8 cellular contexts compared by ENCODE assay signal in genomic region chr15:74615313-74616019, GRCh38. TPM values are rescaled to one million over a fixed set of nuclear protein-coding genes. Genes with fewer than 3 reads are reported as not detected.
DNase-seq lines count a peak whose midpoint lies in the region; ATAC-seq and TF ChIP-seq lines count a peak whose summit lies in the region.

TSS of gene CLK3 (plus strand) at chr15:74615836. CDS start at chr15:74619197, 3,361 bp downstream.

- DNase-seq in DND-41, result peak; percentile 94
- peak; percentile 95 for DNase-seq in GM23248
- peak; percentile 89 for DNase-seq in LHCN-M2 (ENCODE audit: low read depth)
- peak; percentile 93 for DNase-seq in RPMI7951 (ENCODE audit: low read depth)
- peak; percentile 94 for DNase-seq in activated T-helper 1 cell treated with anti-CD3 and anti-CD28 coated beads, Interleukin-12 subunit alpha, Interleukin-12 subunit beta, Interleukin-2, Interleukin-4 antibody, amounts not matched to agents 30 ng/mL and 10 ng/mL and 1 ng/mL, durations not matched to agents 14 hours and 24 hours and 36 hours (ENCODE audit: low spot score)
- peak; percentile 95 for DNase-seq in fibroblast of gingiva (ENCODE audit: low read depth)
- peak; percentile 92 to 98 (median 96) for DNase-seq in naive thymus-derived CD4-positive, alpha-beta T cell
- DNase-seq in stimulated activated naive B cell treated with anti-CD40 and anti-IgM and Interleukin-4, amounts not matched to agents 10 μg/mL and 1 μg/mL and 100 μg/mL, for 72 hours, result peak; percentile 97

- H3K79me2 ChIP-seq in DND-41 (ENCODE audit: insufficient read depth, low read length) (peaks cover 48% of the 10 kb centered on the region), GM23248 (ENCODE audit: insufficient read depth) (peaks cover 48% of the 10 kb centered on the region)

- peaks cover 5% of the 10 kb centered on the region for H3K27me3 Mint-ChIP-seq in activated T-helper 1 cell treated with anti-CD3 and anti-CD28 coated beads, Interleukin-12 subunit alpha, Interleukin-12 subunit beta, Interleukin-2, Interleukin-4 antibody, amounts not matched to agents 30 ng/mL and 10 ng/mL and 1 ng/mL, durations not matched to agents 14 hours and 24 hours and 36 hours (ENCODE audit: insufficient read depth)
- H3K27me3 Mint-ChIP-seq in naive thymus-derived CD4-positive, alpha-beta T cell, result no peaks in the 10 kb centered on the region
- no peaks in the 10 kb centered on the region for H3K27me3 Mint-ChIP-seq in stimulated activated naive B cell treated with anti-CD40 and anti-IgM and Interleukin-4, amounts not matched to agents 10 μg/mL and 1 μg/mL and 100 μg/mL, for 72 hours

- H3K4me3 ChIP-seq in DND-41 (ENCODE audit: low read depth in 1 of 2, low read length in 2 of 2), result peak within 1 kb of the TSS; percentile 92 to 96
- peak within 1 kb of the TSS; percentile 80 for H3K4me3 ChIP-seq in GM23248
- H3K4me3 ChIP-seq in naive thymus-derived CD4-positive, alpha-beta T cell (ENCODE audit: low read length), result peak within 1 kb of the TSS; percentile 79

- peaks cover 14% of the 10 kb centered on the region for H3K36me3 Mint-ChIP-seq in activated T-helper 1 cell treated with anti-CD3 and anti-CD28 coated beads, Interleukin-12 subunit alpha, Interleukin-12 subunit beta, Interleukin-2, Interleukin-4 antibody, amounts not matched to agents 30 ng/mL and 10 ng/mL and 1 ng/mL, durations not matched to agents 14 hours and 24 hours and 36 hours (ENCODE audit: low read depth)
- peaks cover 0 to 13% (median 0%) of the 10 kb centered on the region in 5 donors for H3K36me3 Mint-ChIP-seq in naive thymus-derived CD4-positive, alpha-beta T cell
- peaks cover 7 to 21% of the 10 kb centered on the region in 2 donors for H3K36me3 Mint-ChIP-seq in stimulated activated naive B cell treated with anti-CD40 and anti-IgM and Interleukin-4, amounts not matched to agents 10 μg/mL and 1 μg/mL and 100 μg/mL, for 72 hours

- H3K36me3 ChIP-seq in DND-41 (ENCODE audit: insufficient read depth, low read length) (peaks cover 39% of the 10 kb centered on the region), GM23248 (ENCODE audit: low read depth) (no peaks in the 10 kb centered on the region)
- peaks cover 0 to 29% (median 7%) of the 10 kb centered on the region in 3 experiments for H3K36me3 ChIP-seq in naive thymus-derived CD4-positive, alpha-beta T cell (ENCODE audit: control insufficient read depth in 2 of 3, insufficient read depth in 3 of 3, low read length in 3 of 3)

- H3K9ac ChIP-seq in DND-41 (ENCODE audit: low read depth, low read length) (peak within 1 kb of the TSS; percentile 98), GM23248 (peak within 1 kb of the TSS; percentile 98)

- peaks cover 37% of the 10 kb centered on the region for H3K4me1 ChIP-seq in DND-41 (ENCODE audit: insufficient read depth, low read length)
- H3K4me1 ChIP-seq in GM23248 (ENCODE audit: insufficient read depth), result peaks cover 16% of the 10 kb centered on the region
- H3K4me1 ChIP-seq in naive thymus-derived CD4-positive, alpha-beta T cell (ENCODE audit: control insufficient read depth in 2 of 2, insufficient read depth in 2 of 2, low read length in 2 of 2), result peaks cover 21 to 27% of the 10 kb centered on the region in 2 donors

- H3K9me3 Mint-ChIP-seq in activated T-helper 1 cell treated with anti-CD3 and anti-CD28 coated beads, Interleukin-12 subunit alpha, Interleukin-12 subunit beta, Interleukin-2, Interleukin-4 antibody, amounts not matched to agents 30 ng/mL and 10 ng/mL and 1 ng/mL, durations not matched to agents 14 hours and 24 hours and 36 hours, result no peaks in the 10 kb centered on the region
- H3K9me3 Mint-ChIP-seq in naive thymus-derived CD4-positive, alpha-beta T cell, result no peaks in the 10 kb centered on the region
- no peaks in the 10 kb centered on the region for H3K9me3 Mint-ChIP-seq in stimulated activated naive B cell treated with anti-CD40 and anti-IgM and Interleukin-4, amounts not matched to agents 10 μg/mL and 1 μg/mL and 100 μg/mL, for 72 hours

- H3K4me3 Mint-ChIP-seq in activated T-helper 1 cell treated with anti-CD3 and anti-CD28 coated beads, Interleukin-12 subunit alpha, Interleukin-12 subunit beta, Interleukin-2, Interleukin-4 antibody, amounts not matched to agents 30 ng/mL and 10 ng/mL and 1 ng/mL, durations not matched to agents 14 hours and 24 hours and 36 hours, result peak within 1 kb of the TSS; percentile 93
- peak within 1 kb of the TSS; percentile 91 to 96 (median 93) for H3K4me3 Mint-ChIP-seq in naive thymus-derived CD4-positive, alpha-beta T cell
- peak within 1 kb of the TSS; percentile 93 to 97 for H3K4me3 Mint-ChIP-seq in stimulated activated naive B cell treated with anti-CD40 and anti-IgM and Interleukin-4, amounts not matched to agents 10 μg/mL and 1 μg/mL and 100 μg/mL, for 72 hours

- H3K27ac Mint-ChIP-seq in activated T-helper 1 cell treated with anti-CD3 and anti-CD28 coated beads, Interleukin-12 subunit alpha, Interleukin-12 subunit beta, Interleukin-2, Interleukin-4 antibody, amounts not matched to agents 30 ng/mL and 10 ng/mL and 1 ng/mL, durations not matched to agents 14 hours and 24 hours and 36 hours, result peak within 1 kb of the TSS; percentile 95
- H3K27ac Mint-ChIP-seq in naive thymus-derived CD4-positive, alpha-beta T cell, result peak within 1 kb of the TSS; percentile 92 to 98 (median 95)
- peak within 1 kb of the TSS; percentile 98 for H3K27ac Mint-ChIP-seq in stimulated activated naive B cell treated with anti-CD40 and anti-IgM and Interleukin-4, amounts not matched to agents 10 μg/mL and 1 μg/mL and 100 μg/mL, for 72 hours

- peaks cover 24% of the 10 kb centered on the region for H3F3A ChIP-seq in GM23248 (ENCODE audit: insufficient read depth)

- H3K4me2 ChIP-seq in DND-41 (ENCODE audit: insufficient read depth, low read length) (peak within 1 kb of the TSS; percentile 83), GM23248 (ENCODE audit: unreplicated experiment) (peak within 1 kb of the TSS; percentile 82)

- H3K27me3 ChIP-seq in DND-41 (ENCODE audit: insufficient read depth, low read length, poor library complexity) (no peaks in the 10 kb centered on the region), GM23248 (replicated peaks; ENCODE audit: insufficient read depth) (no peaks in the 10 kb centered on the region)
- H3K27me3 ChIP-seq in naive thymus-derived CD4-positive, alpha-beta T cell (ENCODE audit: control insufficient read depth in 2 of 2, insufficient read depth in 2 of 2, low read length in 2 of 2), result no peaks in the 10 kb centered on the region

- peak within 1 kb of the TSS; percentile 88 for H2AFZ ChIP-seq in DND-41 (ENCODE audit: low read depth, low read length)
- H2AFZ ChIP-seq in GM23248, result peak within 1 kb of the TSS; percentile 89

- POLR2A ChIA-PET in naive thymus-derived CD4-positive, alpha-beta T cell (lab: Charles Lee), result interaction anchor here (0.5 to 3.8 kb wide), 27 partner anchors 11 to 1010 kb away, joined by 3 to 41 read pairs (median 5); partner anchors contain the start of genes ARID3B, COX5A, CSK and MAN2C1

- no peaks in the 10 kb centered on the region for H3K9me2 ChIP-seq in GM23248 (ENCODE audit: insufficient read depth)

- peak within 1 kb of the TSS; percentile 95 for H3K27ac ChIP-seq in DND-41 (ENCODE audit: low read length)
- peak within 1 kb of the TSS; percentile 90 for H3K27ac ChIP-seq in GM23248
- H3K27ac ChIP-seq in naive thymus-derived CD4-positive, alpha-beta T cell (ENCODE audit: low read depth, low read length), result peak within 1 kb of the TSS; percentile 100

- CTCF ChIA-PET in naive thymus-derived CD4-positive, alpha-beta T cell (lab: Charles Lee), result interaction anchor here (0.6 kb wide), 1 partner anchor 1036 kb away, joined by 4 read pairs; no protein-coding TSS in a partner anchor

- ATAC-seq in DND-41 (ENCODE audit: insufficient read depth, low read depth), result peak; percentile 85
- ATAC-seq in naive thymus-derived CD4-positive, alpha-beta T cell, result peak; percentile 83
- peak; percentile 88 to 89 for ATAC-seq in stimulated activated naive B cell treated with anti-CD40 and anti-IgM and Interleukin-4, amounts not matched to agents 10 μg/mL and 1 μg/mL and 100 μg/mL, for 72 hours (replicated peaks)

- H4K20me1 ChIP-seq in DND-41 (ENCODE audit: insufficient read depth, low read length) (peaks cover 44% of the 10 kb centered on the region), GM23248 (ENCODE audit: insufficient read depth) (peaks cover 10% of the 10 kb centered on the region)

- in situ Hi-C loops in GM23248 (cut with MboI), result no loop called here

- 1% methylated on average over 68 to 72 of the region's 94 CpGs for WGBS in GM23248 (ENCODE audit: low coverage in 1 of 2, low lambda C conversion rate in 2 of 2, missing lambda C conversion rate in 2 of 2), 2 experiments

- peaks cover 33% of the 10 kb centered on the region for H3K4me1 Mint-ChIP-seq in activated T-helper 1 cell treated with anti-CD3 and anti-CD28 coated beads, Interleukin-12 subunit alpha, Interleukin-12 subunit beta, Interleukin-2, Interleukin-4 antibody, amounts not matched to agents 30 ng/mL and 10 ng/mL and 1 ng/mL, durations not matched to agents 14 hours and 24 hours and 36 hours (ENCODE audit: low read depth)
- peaks cover 31 to 43% (median 42%) of the 10 kb centered on the region in 7 donors for H3K4me1 Mint-ChIP-seq in naive thymus-derived CD4-positive, alpha-beta T cell
- H3K4me1 Mint-ChIP-seq in stimulated activated naive B cell treated with anti-CD40 and anti-IgM and Interleukin-4, amounts not matched to agents 10 μg/mL and 1 μg/mL and 100 μg/mL, for 72 hours, result peaks cover 21 to 43% of the 10 kb centered on the region in 2 donors

- intact Hi-C loops in activated T-helper 1 cell treated with anti-CD3 and anti-CD28 coated beads, Interleukin-12 subunit alpha, Interleukin-12 subunit beta, Interleukin-2, Interleukin-4 antibody, amounts not matched to agents 30 ng/mL and 10 ng/mL and 1 ng/mL, durations not matched to agents 14 hours and 24 hours and 36 hours (cut with micrococcal nuclease), result loop anchor here (1.0 to 10.0 kb wide), 8 partner anchors 69 to 835 kb away; partner anchors contain the start of genes COX5A, CSK, EDC3 and PML
- intact Hi-C loops in naive thymus-derived CD4-positive, alpha-beta T cell (cut with micrococcal nuclease), result loop anchor here (1.0 to 10.0 kb wide), 19 partner anchors 17 to 1029 kb away; partner anchors contain the start of genes ARID3B (in 2 of the 2), SCAMP2 (in 2 of the 2), SIN3A (in 2 of the 2) and STOML1 (in 2 of the 2)

- H3K9me3 ChIP-seq in DND-41 (ENCODE audit: insufficient read depth, low read length, severe bottlenecking), result no peaks in the 10 kb centered on the region
- no peaks in the 10 kb centered on the region for H3K9me3 ChIP-seq in GM23248 (ENCODE audit: low read depth)
- H3K9me3 ChIP-seq in naive thymus-derived CD4-positive, alpha-beta T cell (ENCODE audit: control insufficient read depth in 2 of 3, low read length in 3 of 3), result no peaks in the 10 kb centered on the region

- TF ChIP-seq CTCF in DND-41 (IDR thresholded peaks at IDR 0.05; ENCODE audit: borderline replicate concordance, extremely low read depth, low read length, poor library complexity, severe bottlenecking), result no peak

RNA-seq across cellular contexts. Expression of gene CLK3, which starts in this region (rescaled TPM):
- 67.2 and 67.9 TPM in 2 replicates for total RNA-seq in GM23248 (2014; rRNA removed; shearing (Covaris generic))
- polyA plus RNA-seq in GM23248 (2016; fragmentation: Nextera tagmentation; extraction: Ambion mirVana), result 40.4 and 41.9 TPM in 2 replicates
- 60.5 and 81.1 TPM in 2 replicates for total RNA-seq in LHCN-M2 (2014; rRNA removed)
- polyA plus RNA-seq in LHCN-M2 (2012), result 51.2 TPM
- 55.5 and 65.5 TPM in 2 replicates for total RNA-seq in RPMI7951 (2014; rRNA removed; shearing (Covaris generic))
- total RNA-seq in activated T-helper 1 cell treated with anti-CD3 and anti-CD28 coated beads, Interleukin-12 subunit alpha, Interleukin-12 subunit beta, Interleukin-2, Interleukin-4 antibody, amounts not matched to agents 30 ng/mL and 10 ng/mL and 1 ng/mL, durations not matched to agents 14 hours and 24 hours and 36 hours, result 103 and 107 TPM in 2 replicates
- 100 to 1,000 TPM; 131 to 273 (median 177) TPM for total RNA-seq in naive thymus-derived CD4-positive, alpha-beta T cell
- 100 to 1,000 TPM in 1 of 2 donors, 10 to 100 TPM in 1; 57.8 to 104 TPM for polyA plus RNA-seq in naive thymus-derived CD4-positive, alpha-beta T cell

Comparison
In these comparisons a context has a peak if more than half of its experiments do, and no peak if none do; other contexts are left out.
1. Peak in every context shown above with its lines: DNase-seq, ATAC-seq, H3K4me3 ChIP-seq and H3K27ac ChIP-seq.